8 cellular contexts compared by ENCODE assay signal in genomic region chrX:48697182-48697727, GRCh38. TPM values are rescaled to one million over a fixed set of nuclear protein-coding genes. Genes with fewer than 3 reads are reported as not detected.
A peak's percentile ranks its signal among the peaks of the same experiment; 100 is the strongest.
DNase-seq lines count a peak whose midpoint lies in the region; ATAC-seq and TF ChIP-seq lines count a peak whose summit lies in the region.

No MANE protein-coding gene starts in this region.

- H3K36me3 ChIP-seq in CD8-positive, alpha-beta memory T cell (ENCODE audit: insufficient read depth, low read length), result no peaks in the 10 kb centered on the region

- in situ Hi-C loops in astrocyte of the cerebellum (cut with HindIII; ENCODE audit: low sequenced_read_pairs), result no loop called here

- H3K27ac Mint-ChIP-seq in CD8-positive, alpha-beta memory T cell, result peak overlapping the region; percentile 18 to 97 (median 74)

- H3K27me3 ChIP-seq in CD8-positive, alpha-beta memory T cell (ENCODE audit: insufficient read depth, low read length, poor library complexity, severe bottlenecking), result no peaks in the 10 kb centered on the region

- POLR2A ChIA-PET in CD8-positive, alpha-beta memory T cell (lab: Charles Lee), result interaction anchor here (0.9 to 3.5 kb wide), 4 partner anchors 13 to 40 kb away, joined by 3 to 16 read pairs (median 4); partner anchors contain the start of gene WAS

- CTCF ChIA-PET in CD8-positive, alpha-beta memory T cell (lab: Charles Lee), result no interaction called here

- peak overlapping the region; percentile 45 to 89 (median 72) for H3K4me3 Mint-ChIP-seq in CD8-positive, alpha-beta memory T cell

- TF ChIP-seq CTCF in astrocyte of the cerebellum (IDR thresholded peaks at IDR 0.05; ENCODE audit: low read depth, low read length, missing control alignments), result no peak

- H3K4me1 ChIP-seq in CD8-positive, alpha-beta memory T cell (ENCODE audit: insufficient read depth, low read length), result peaks cover 17% of the 10 kb centered on the region

- H3K4me1 Mint-ChIP-seq in CD8-positive, alpha-beta memory T cell, result peaks cover 28 to 51% (median 34%) of the 10 kb centered on the region in 3 donors

- H3K36me3 Mint-ChIP-seq in CD8-positive, alpha-beta memory T cell, result peaks cover 0 to 37% (median 2%) of the 10 kb centered on the region in 3 donors

- H3K27ac ChIP-seq in CD8-positive, alpha-beta memory T cell (ENCODE audit: low read depth, low read length), result peak overlapping the region; percentile 59

- H3K9me3 ChIP-seq in CD8-positive, alpha-beta memory T cell (ENCODE audit: low read length), result no peaks in the 10 kb centered on the region

- no peak for DNase-seq in CD8-positive, alpha-beta memory T cell
- no peak for DNase-seq in astrocyte of the cerebellum (ENCODE audit: low read depth)
- DNase-seq in mesenteric fat pad (ENCODE audit: low spot score), result peak; percentile 72
- DNase-seq in hippocampal formation (lab: John Stamatoyannopoulos, UW), result no peak
- no peak for DNase-seq in stimulated activated CD4-positive, alpha-beta T cell treated with anti-CD3 and anti-CD28 coated beads, Interleukin-15, amount 100 ng/mL, for 24 hours
- DNase-seq in middle frontal gyrus (ENCODE audit: extremely low spot score, low spot score), result no peak

- H3K27me3 Mint-ChIP-seq in CD8-positive, alpha-beta memory T cell, result peaks cover 0 to 4% of the 10 kb centered on the region in 2 donors

- H3K4me3 ChIP-seq in CD8-positive, alpha-beta memory T cell (ENCODE audit: low read length), result peak overlapping the region; percentile 39
- H3K4me3 ChIP-seq in astrocyte of the cerebellum (ENCODE audit: low read depth, low read length), result peak overlapping the region; percentile 48

- no peaks in the 10 kb centered on the region for H3K9me3 Mint-ChIP-seq in CD8-positive, alpha-beta memory T cell

- peak; percentile 21 for ATAC-seq in HG02938 (IDR thresholded peaks at IDR 0.05; ENCODE audit: unreplicated experiment)
- no peak for ATAC-seq in HG03097 (IDR thresholded peaks at IDR 0.05; ENCODE audit: low FRiP score, unreplicated experiment)

RNA-seq across cellular contexts. Expression of gene SUV39H1, which starts 0.7 kb away (rescaled TPM):
- total RNA-seq in CD8-positive, alpha-beta memory T cell, result 10 to 100 TPM; 32.1 to 33.2 TPM
- 17.2 TPM for polyA plus RNA-seq in CD8-positive, alpha-beta memory T cell
- 5.1 TPM for total RNA-seq in mesenteric fat pad

RNA-seq across cellular contexts. Expression of gene WAS, which starts 13.7 kb away (rescaled TPM):
- 10 to 100 TPM; 81.9 to 84.0 TPM for total RNA-seq in CD8-positive, alpha-beta memory T cell
- 33.5 TPM for polyA plus RNA-seq in CD8-positive, alpha-beta memory T cell
- total RNA-seq in mesenteric fat pad, result 22.0 TPM
